In genomic region chr4:66920514-66920913, GRCh38 we compare ENCODE assay signal across 29 cellular contexts.
"Had no signal": no experiment of that assay in that cellular context is flagged by ENCODE, and none has a peak within 500 bp of the region (broad histone marks: within the 10 kb centered on the region; RNA-seq: fewer than 3 reads in every experiment).

No MANE protein-coding gene starts in this region.

- H3K4me1 ChIP-seq: esophagus squamous epithelium, gastrocnemius medialis, heart right ventricle, left lung, lower lobe of right lung had no signal

- ATAC-seq: effector memory CD8-positive, alpha-beta T cell; esophagus mucosa; gastrocnemius medialis; heart right ventricle; left cardiac atrium; left lung; left ventricle myocardium superior; lower lobe of right lung; mucosa of descending colon; naive thymus-derived CD4-positive, alpha-beta T cell had no signal

- H3K4me1 Mint-ChIP-seq: endodermal cell; naive thymus-derived CD4-positive, alpha-beta T cell had no signal

- DNase-seq: dermis blood vessel endothelial cell; dorsolateral prefrontal cortex; effector CD4-positive, alpha-beta T cell; effector memory CD8-positive, alpha-beta T cell; endodermal cell; erythroblast; esophagus squamous epithelium; foreskin fibroblast; foreskin melanocyte; gastrocnemius medialis; glutamatergic neuron; head of caudate nucleus; heart right ventricle; hippocampal formation; left cardiac atrium; left ventricle myocardium superior; lower lobe of right lung; mesenchymal stem cell; mucosa of descending colon; naive thymus-derived CD4-positive, alpha-beta T cell had no signal

- H3K27ac Mint-ChIP-seq: effector memory CD8-positive, alpha-beta T cell; endodermal cell; mesothelial cell of epicardium; naive thymus-derived CD4-positive, alpha-beta T cell had no signal

- H3K27ac ChIP-seq: coronary artery, dorsolateral prefrontal cortex, epithelial cell of prostate, esophagus squamous epithelium, gastrocnemius medialis, heart right ventricle, left lung, lower lobe of right lung had no signal

- H3K9me3 ChIP-seq: esophagus squamous epithelium, gastrocnemius medialis, heart right ventricle, left lung, lower lobe of right lung had no signal

- H3K36me3 ChIP-seq: esophagus squamous epithelium, gastrocnemius medialis, heart right ventricle, left lung, lower lobe of right lung had no signal

- H3K27me3 Mint-ChIP-seq: effector memory CD8-positive, alpha-beta T cell; naive thymus-derived CD4-positive, alpha-beta T cell had no signal

- H3K9me3 Mint-ChIP-seq: endodermal cell had no signal

- H3K4me3 ChIP-seq: coronary artery, dorsolateral prefrontal cortex, esophagus squamous epithelium, gastrocnemius medialis, heart right ventricle, left lung, lower lobe of right lung, mucosa of descending colon had no signal

- FAIRE-seq: colon, endometrium, islet of Langerhans, keratinocyte had no signal

- H3K4me3 Mint-ChIP-seq: effector memory CD8-positive, alpha-beta T cell; endodermal cell; mesothelial cell of epicardium; naive thymus-derived CD4-positive, alpha-beta T cell had no signal

- H3K36me3 Mint-ChIP-seq: mesothelial cell of epicardium; naive thymus-derived CD4-positive, alpha-beta T cell had no signal

- H3K27me3 ChIP-seq: dorsolateral prefrontal cortex, esophagus squamous epithelium, gastrocnemius medialis, heart right ventricle, left lung had no signal
